Comparison of ENCODE assay signal across 9 cellular contexts in the genomic region with DNA sequence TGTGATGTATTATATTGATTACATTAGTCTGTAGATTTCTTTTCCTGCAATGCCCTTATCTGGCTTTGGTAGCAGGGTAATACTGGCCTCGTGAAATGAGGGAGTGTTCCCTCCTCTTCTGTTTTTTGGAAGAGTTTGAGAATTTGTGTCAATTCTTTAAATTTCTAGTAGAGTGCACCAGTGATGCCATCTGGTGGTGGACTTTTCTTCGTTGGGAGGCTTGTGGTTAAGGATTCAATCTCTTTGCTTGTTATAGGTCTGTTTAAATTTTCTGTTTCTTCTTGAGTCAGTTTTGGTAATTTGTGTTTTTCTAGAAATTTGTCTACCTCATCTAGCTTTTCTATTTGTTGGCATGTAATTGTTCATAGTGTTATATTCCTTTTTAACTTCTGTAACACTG. TPM values are rescaled to one million over a fixed set of nuclear protein-coding genes. Genes with fewer than 3 reads are reported as not detected.
DNase-seq lines count a peak whose midpoint lies in the region; ATAC-seq and TF ChIP-seq lines count a peak whose summit lies in the region.
"Had no signal": no experiment of that assay in that cellular context is flagged by ENCODE, and none has a peak within 500 bp of the region (broad histone marks: within the 10 kb centered on the region; RNA-seq: fewer than 3 reads in every experiment).

No MANE protein-coding gene starts in this region.

- CTCF ChIA-PET in WTC11 (lab: Charles Lee) = interaction anchor here (0.6 to 3.5 kb wide), 4 partner anchors 49 to 71 kb away, joined by 3 to 29 read pairs (median 5); a partner anchor contains a TSS

- no peak overlapping the region for H3K4me3 ChIP-seq in Karpas-422 (ENCODE audit: low read length)
- H3K4me3 ChIP-seq: BLaER1 treated with 17β-estradiol and CSF1 and Interleukin-3, amounts not matched to agents 10 nM and 100 nM had no signal

- POLR2A ChIA-PET in WTC11 (lab: Charles Lee) = no interaction called here

- H3K27ac ChIP-seq in Karpas-422 (ENCODE audit: low read length) = no peak overlapping the region

- peaks cover 7% of the 10 kb centered on the region for H3K36me3 Mint-ChIP-seq in WTC11
- H3K36me3 Mint-ChIP-seq in glutamatergic neuron (ENCODE audit: unreplicated experiment) = peaks cover 8% of the 10 kb centered on the region

- H3K27me3 ChIP-seq in Karpas-422 (ENCODE audit: low read length) = no peaks in the 10 kb centered on the region
- H3K27me3 ChIP-seq: BLaER1 treated with 17β-estradiol and CSF1 and Interleukin-3, amounts not matched to agents 10 nM and 100 nM had no signal

- H3K79me2 ChIP-seq in Karpas-422 (ENCODE audit: low read length) = no peaks in the 10 kb centered on the region

- no peaks in the 10 kb centered on the region for H3K9me3 ChIP-seq in Karpas-422 (ENCODE audit: low read length)
- H3K9me3 ChIP-seq: BLaER1 treated with 17β-estradiol and CSF1 and Interleukin-3, amounts not matched to agents 10 nM and 100 nM had no signal

- H3K9ac ChIP-seq in Karpas-422 (ENCODE audit: low read length) = no peak overlapping the region

- H3K27ac Mint-ChIP-seq in WTC11 = no peak overlapping the region
- H3K27ac Mint-ChIP-seq in glutamatergic neuron (ENCODE audit: unreplicated experiment) = no peak overlapping the region

- H3K4me3 Mint-ChIP-seq in WTC11 (no peak overlapping the region), glutamatergic neuron (ENCODE audit: unreplicated experiment) (no peak overlapping the region)

- peaks cover 10% of the 10 kb centered on the region for H3K9me3 Mint-ChIP-seq in WTC11
- peaks cover 11% of the 10 kb centered on the region for H3K9me3 Mint-ChIP-seq in glutamatergic neuron (ENCODE audit: unreplicated experiment)

- ATAC-seq in WTC11 = no peak
- ATAC-seq in HG02884 (IDR thresholded peaks at IDR 0.05; ENCODE audit: unreplicated experiment) = no peak
- no peak for ATAC-seq in HG03460 (IDR thresholded peaks at IDR 0.05; ENCODE audit: unreplicated experiment)

- H3K36me3 ChIP-seq in Karpas-422 (ENCODE audit: insufficient read depth, low read length) = no peaks in the 10 kb centered on the region

- H3K4me1 Mint-ChIP-seq in WTC11 (peaks cover 5% of the 10 kb centered on the region; the same call in 1 of the 2 replicates), glutamatergic neuron (ENCODE audit: low read depth, unreplicated experiment) (peaks cover 2% of the 10 kb centered on the region)

- peaks cover 6% of the 10 kb centered on the region for H3K4me1 ChIP-seq in Karpas-422 (ENCODE audit: low read length)

- H3K9me2 ChIP-seq in Karpas-422 (replicated peaks; ENCODE audit: insufficient read depth, low read length) = no peaks in the 10 kb centered on the region

- no peak overlapping the region for H3K4me2 ChIP-seq in Karpas-422 (ENCODE audit: low read depth, low read length, poor library complexity, severe bottlenecking)

- H3K27me3 Mint-ChIP-seq in WTC11 (ENCODE audit: low read depth) (peaks cover 10% of the 10 kb centered on the region), glutamatergic neuron (ENCODE audit: unreplicated experiment) (peaks cover 6% of the 10 kb centered on the region)

- DNase-seq in NCI-H1417 (lab: John Stamatoyannopoulos, UW) (peak in 2 of 3 experiments; percentile 1 to 4), NCI-H1417 treated with DMSO at 0.1 percent for 48 hours (lab: John Stamatoyannopoulos, UW) (no peak), Karpas-422 (peak; percentile 82), WTC11 (ENCODE audit: low spot score) (no peak), glutamatergic neuron (no peak), cortex of kidney (lab: John Stamatoyannopoulos, UW) (no peak)

- H4K20me1 ChIP-seq in Karpas-422 (ENCODE audit: insufficient read depth, low read depth, low read length) = no peaks in the 10 kb centered on the region

- no peak overlapping the region for H2AFZ ChIP-seq in Karpas-422 (ENCODE audit: low read length)

- 0 out of 2 replicates have a peak, but pooled peaks have one; percentile 26 for TF ChIP-seq CTCF in WTC11 (IDR thresholded peaks at IDR 0.05)
- TF ChIP-seq CTCF in glutamatergic neuron (IDR thresholded peaks at IDR 0.05; ENCODE audit: partially characterized antibody, unreplicated experiment) = peak; percentile 36

TF ChIP-seq in WTC11, 78 proteins besides CTCF, POLR2A, EP300 and RAD21:
- TF ChIP-seq NFATC4 (CRISPR knock-in tag; IDR thresholded peaks at IDR 0.05) (no peak), NR3C1 (CRISPR knock-in tag; conservative IDR thresholded peaks at IDR 0.05; ENCODE audit: low read depth) (no peak)

RNA-seq across cellular contexts. Expression of a gene that starts 18.9 kb away (rescaled TPM):
- total RNA-seq in Karpas-422 (2014; rRNA removed; shearing (Covaris generic); ENCODE audit: low replicate concordance) = 0.04 TPM in 1 of 2 replicates, not detected in the other
- total RNA-seq in WTC11 (2021) = 9.6 to 10.5 TPM (median 9.7 TPM) in 3 replicates
- 20.4 TPM for total RNA-seq in glutamatergic neuron (ENCODE audit: unreplicated experiment)

RNA-seq across cellular contexts. Expression of a gene that starts 46.5 kb away (rescaled TPM):
- total RNA-seq in Karpas-422 (2014; rRNA removed; shearing (Covaris generic); ENCODE audit: low replicate concordance) = not detected in 2 replicates
- total RNA-seq in WTC11 (2021) = 0.18 to 0.55 TPM (median 0.46 TPM) in 3 replicates
- not detected for total RNA-seq in glutamatergic neuron (ENCODE audit: unreplicated experiment)

Comparison
In these comparisons a context has a peak if more than half of its experiments do, and no peak if none do; other contexts are left out.
1. DNase-seq: peak in NCI-H1417 (2 of 3) and Karpas-422 (single experiment); none in NCI-H1417 treated with DMSO at 0.1 percent for 48 hours (single experiment), WTC11 (single experiment), glutamatergic neuron (single experiment) and cortex of kidney (single experiment).
2. RNA of a gene that starts 18.9 kb away (total RNA-seq): 20.4 TPM in glutamatergic neuron (single experiment) and 9.6 to 10.5 TPM in WTC11; 0.04 TPM in Karpas-422; every median in the first group is over 10 times any median in the second.